In genomic region chr3:38651153-38651789, GRCh38 we compare ENCODE assay signal across 1 cellular context.
TF ChIP-seq lines count a peak whose summit lies in the region.

No MANE protein-coding gene starts in this region.

TF ChIP-seq in HepG2, 621 proteins besides CTCF, POLR2A, EP300 and RAD21 (continued from another document and continues in another):
- TF ChIP-seq ATF7 (IDR thresholded peaks at IDR 0.05) (no peak), ATF7 (CRISPR knock-in tag; IDR thresholded peaks at IDR 0.05) (no peak), ZNF878 (CRISPR knock-in tag; IDR thresholded peaks at IDR 0.05) (no peak), MAX (IDR thresholded peaks at IDR 0.05) (peak; percentile 97), SRSF9 (IDR thresholded peaks at IDR 0.05; ENCODE audit: borderline replicate concordance, insufficient read depth, low read depth, low read length, poor library complexity, severe bottlenecking) (no peak), ZNF296 (CRISPR knock-in tag; conservative IDR thresholded peaks at IDR 0.05) (no peak), MLLT10 (CRISPR knock-in tag; IDR thresholded peaks at IDR 0.05) (no peak), ZNF605 (CRISPR knock-in tag; IDR thresholded peaks at IDR 0.05) (0 out of 2 replicates have a peak, but pooled peaks have one; percentile 34), CC2D1A (CRISPR knock-in tag; IDR thresholded peaks at IDR 0.05) (no peak), TFDP1 (CRISPR knock-in tag; IDR thresholded peaks at IDR 0.05; ENCODE audit: borderline replicate concordance) (peak; percentile 81; the same call in 1 of the 2 replicates), ZNF704 (CRISPR knock-in tag; IDR thresholded peaks at IDR 0.05; ENCODE audit: borderline replicate concordance) (no peak), ZNF451 (CRISPR knock-in tag; IDR thresholded peaks at IDR 0.05) (no peak), SYNCRIP (IDR thresholded peaks at IDR 0.05; ENCODE audit: insufficient read depth, low read depth, low read length) (no peak), KDM2A (CRISPR knock-in tag; IDR thresholded peaks at IDR 0.05; ENCODE audit: borderline replicate concordance, low read depth) (peak; percentile 33; the same call in 1 of the 2 replicates), ZNF12 (CRISPR knock-in tag; IDR thresholded peaks at IDR 0.05) (peak; percentile 23; the same call in 1 of the 2 replicates), HNRNPL (IDR thresholded peaks at IDR 0.05; ENCODE audit: low read depth, low read length) (no peak), ZNF138 (CRISPR knock-in tag; IDR thresholded peaks at IDR 0.05; ENCODE audit: low read depth) (no peak), TFDP2 (CRISPR knock-in tag; IDR thresholded peaks at IDR 0.05) (peak; percentile 64; the same call in 1 of the 2 replicates), ZBTB3 (CRISPR knock-in tag; IDR thresholded peaks at IDR 0.05; ENCODE audit: borderline replicate concordance, low read depth) (no peak), SIN3B (IDR thresholded peaks at IDR 0.05; ENCODE audit: low read length) (no peak), ZNF619 (CRISPR knock-in tag; IDR thresholded peaks at IDR 0.05) (no peak), ZNF549 (CRISPR knock-in tag; IDR thresholded peaks at IDR 0.05) (no peak), XRCC5 (optimal IDR thresholded peaks at IDR 0.05; ENCODE audit: low read length) (peak; percentile 86), ZMYM3 (CRISPR knock-in tag; IDR thresholded peaks at IDR 0.05) (no peak), ZNF350 (CRISPR knock-in tag; IDR thresholded peaks at IDR 0.05; ENCODE audit: borderline replicate concordance, low read depth) (no peak), ZNF337 (CRISPR knock-in tag; IDR thresholded peaks at IDR 0.05; ENCODE audit: borderline replicate concordance, low read depth) (no peak), ZNF574 (CRISPR knock-in tag; IDR thresholded peaks at IDR 0.05) (peak; percentile 39; the same call in 1 of the 2 replicates), HNRNPLL (IDR thresholded peaks at IDR 0.05; ENCODE audit: low read depth, low read length, poor library complexity, severe bottlenecking) (no peak), MNT (IDR thresholded peaks at IDR 0.05) (no peak), SRSF4 (IDR thresholded peaks at IDR 0.05; ENCODE audit: low read depth, low read length, poor library complexity, severe bottlenecking) (no peak), SRF (IDR thresholded peaks at IDR 0.05; ENCODE audit: low read depth, low read length) (no peak), ZNF484 (CRISPR knock-in tag; IDR thresholded peaks at IDR 0.05; ENCODE audit: borderline replicate concordance, low read depth) (no peak), SP4 (CRISPR knock-in tag; IDR thresholded peaks at IDR 0.05) (0 out of 2 replicates have a peak, but pooled peaks have one; percentile 19), PCBP2 (optimal IDR thresholded peaks at IDR 0.05; ENCODE audit: low read depth, low read length, poor library complexity, severe bottlenecking) (no peak), ZNF44 (CRISPR knock-in tag; IDR thresholded peaks at IDR 0.05) (no peak), JDP2 (CRISPR knock-in tag; IDR thresholded peaks at IDR 0.05; ENCODE audit: borderline replicate concordance) (no peak)
- TF ChIP-seq, protein P1, sequence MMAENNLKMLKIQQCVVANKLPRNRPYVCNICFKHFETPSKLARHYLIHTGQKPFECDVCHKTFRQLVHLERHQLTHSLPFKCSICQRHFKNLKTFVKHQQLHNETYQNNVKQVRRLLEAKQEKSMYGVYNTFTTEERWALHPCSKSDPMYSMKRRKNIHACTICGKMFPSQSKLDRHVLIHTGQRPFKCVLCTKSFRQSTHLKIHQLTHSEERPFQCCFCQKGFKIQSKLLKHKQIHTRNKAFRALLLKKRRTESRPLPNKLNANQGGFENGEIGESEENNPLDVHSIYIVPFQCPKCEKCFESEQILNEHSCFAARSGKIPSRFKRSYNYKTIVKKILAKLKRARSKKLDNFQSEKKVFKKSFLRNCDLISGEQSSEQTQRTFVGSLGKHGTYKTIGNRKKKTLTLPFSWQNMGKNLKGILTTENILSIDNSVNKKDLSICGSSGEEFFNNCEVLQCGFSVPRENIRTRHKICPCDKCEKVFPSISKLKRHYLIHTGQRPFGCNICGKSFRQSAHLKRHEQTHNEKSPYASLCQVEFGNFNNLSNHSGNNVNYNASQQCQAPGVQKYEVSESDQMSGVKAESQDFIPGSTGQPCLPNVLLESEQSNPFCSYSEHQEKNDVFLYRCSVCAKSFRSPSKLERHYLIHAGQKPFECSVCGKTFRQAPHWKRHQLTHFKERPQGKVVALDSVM (CRISPR knock-in tag; IDR thresholded peaks at IDR 0.05): no peak
- TF ChIP-seq, protein P2, sequence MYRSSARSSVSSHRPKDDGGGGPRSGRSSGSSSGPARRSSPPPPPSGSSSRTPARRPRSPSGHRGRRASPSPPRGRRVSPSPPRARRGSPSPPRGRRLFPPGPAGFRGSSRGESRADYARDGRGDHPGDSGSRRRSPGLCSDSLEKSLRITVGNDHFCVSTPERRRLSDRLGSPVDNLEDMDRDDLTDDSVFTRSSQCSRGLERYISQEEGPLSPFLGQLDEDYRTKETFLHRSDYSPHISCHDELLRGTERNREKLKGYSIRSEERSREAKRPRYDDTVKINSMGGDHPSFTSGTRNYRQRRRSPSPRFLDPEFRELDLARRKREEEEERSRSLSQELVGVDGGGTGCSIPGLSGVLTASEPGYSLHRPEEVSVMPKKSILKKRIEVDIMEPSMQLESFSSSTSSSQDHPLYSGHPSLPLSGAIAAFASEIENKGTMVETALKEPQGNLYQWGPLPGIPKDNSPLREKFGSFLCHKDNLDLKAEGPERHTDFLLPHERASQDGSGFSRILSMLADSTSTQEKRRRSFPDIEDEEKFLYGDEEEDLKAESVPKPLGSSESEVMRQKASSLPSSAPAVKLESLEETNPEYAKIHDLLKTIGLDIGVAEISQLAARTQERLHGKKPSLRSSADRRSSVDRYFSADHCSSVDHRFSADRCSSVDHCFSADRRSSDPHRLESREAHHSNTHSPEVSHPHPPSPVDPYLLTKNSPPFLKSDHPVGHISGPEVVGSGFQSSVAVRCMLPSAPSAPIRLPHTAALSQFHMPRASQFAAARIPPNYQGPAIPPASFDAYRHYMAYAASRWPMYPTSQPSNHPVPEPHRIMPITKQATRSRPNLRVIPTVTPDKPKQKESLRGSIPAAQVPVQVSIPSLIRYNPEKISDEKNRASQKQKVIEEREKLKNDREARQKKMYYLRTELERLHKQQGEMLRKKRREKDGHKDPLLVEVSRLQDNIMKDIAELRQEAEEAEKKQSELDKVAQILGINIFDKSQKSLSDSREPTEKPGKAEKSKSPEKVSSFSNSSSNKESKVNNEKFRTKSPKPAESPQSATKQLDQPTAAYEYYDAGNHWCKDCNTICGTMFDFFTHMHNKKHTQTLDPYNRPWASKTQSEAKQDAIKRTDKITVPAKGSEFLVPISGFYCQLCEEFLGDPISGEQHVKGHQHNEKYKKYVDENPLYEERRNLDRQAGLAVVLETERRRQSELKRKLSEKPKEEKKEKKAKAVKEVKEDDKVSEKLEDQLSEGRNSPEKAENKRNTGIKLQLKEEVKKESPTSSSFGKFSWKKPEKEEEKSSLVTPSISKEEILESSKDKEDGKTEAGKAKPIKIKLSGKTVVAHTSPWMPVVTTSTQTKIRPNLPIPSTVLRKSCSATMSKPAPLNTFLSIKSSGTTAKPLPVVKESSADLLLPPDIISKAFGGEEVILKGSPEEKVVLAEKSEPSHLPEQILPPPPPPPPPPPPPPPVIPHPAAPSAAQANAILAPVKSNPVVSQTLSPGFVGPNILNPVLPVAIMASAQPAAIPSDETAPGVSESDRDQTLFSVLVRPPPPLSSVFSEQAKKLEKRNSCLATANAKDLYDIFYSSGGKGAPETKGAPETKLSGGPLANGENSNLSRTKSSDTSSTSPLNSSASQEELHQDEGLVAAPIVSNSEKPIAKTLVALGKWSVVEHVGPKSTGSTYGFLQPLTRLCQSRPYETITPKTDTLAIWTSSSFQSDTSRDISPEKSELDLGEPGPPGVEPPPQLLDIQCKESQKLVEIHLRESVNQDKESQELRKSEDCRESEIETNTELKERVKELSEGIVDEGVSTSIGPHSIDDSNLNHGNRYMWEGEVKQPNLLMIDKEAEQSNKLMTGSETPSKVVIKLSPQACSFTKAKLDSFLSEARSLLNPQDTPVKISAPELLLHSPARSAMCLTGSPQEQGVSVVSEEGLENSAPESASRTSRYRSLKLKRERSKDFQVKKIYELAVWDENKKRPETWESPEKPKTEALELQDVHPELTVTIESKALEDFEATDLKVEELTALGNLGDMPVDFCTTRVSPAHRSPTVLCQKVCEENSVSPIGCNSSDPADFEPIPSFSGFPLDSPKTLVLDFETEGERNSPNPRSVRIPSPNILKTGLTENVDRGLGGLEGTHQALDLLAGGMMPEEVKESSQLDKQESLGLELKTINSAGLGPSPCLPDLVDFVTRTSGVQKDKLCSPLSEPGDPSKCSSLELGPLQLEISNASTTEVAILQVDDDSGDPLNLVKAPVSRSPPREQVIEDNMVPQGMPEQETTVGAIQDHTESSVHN (CRISPR knock-in tag; IDR thresholded peaks at IDR 0.05): no peak
- TF ChIP-seq, protein P3, sequence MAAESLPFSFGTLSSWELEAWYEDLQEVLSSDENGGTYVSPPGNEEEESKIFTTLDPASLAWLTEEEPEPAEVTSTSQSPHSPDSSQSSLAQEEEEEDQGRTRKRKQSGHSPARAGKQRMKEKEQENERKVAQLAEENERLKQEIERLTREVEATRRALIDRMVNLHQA (CRISPR knock-in tag; IDR thresholded peaks at IDR 0.05): no peak
- TF ChIP-seq, protein P4, sequence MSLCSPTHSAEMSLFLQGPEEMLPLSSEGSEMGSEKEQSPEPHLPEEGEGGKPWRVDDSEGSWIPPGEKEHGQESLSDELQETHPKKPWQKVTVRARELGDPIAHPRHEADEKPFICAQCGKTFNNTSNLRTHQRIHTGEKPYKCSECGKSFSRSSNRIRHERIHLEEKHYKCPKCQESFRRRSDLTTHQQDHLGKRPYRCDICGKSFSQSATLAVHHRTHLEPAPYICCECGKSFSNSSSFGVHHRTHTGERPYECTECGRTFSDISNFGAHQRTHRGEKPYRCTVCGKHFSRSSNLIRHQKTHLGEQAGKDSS (CRISPR knock-in tag; IDR thresholded peaks at IDR 0.05; ENCODE audit: borderline replicate concordance, low read depth): no peak
